In genomic region chr19:17909017-17909732, GRCh38 we compare ENCODE assay signal across 1 cellular context.
TF ChIP-seq lines count a peak whose summit lies in the region.

No MANE protein-coding gene starts in this region.

TF ChIP-seq in HepG2, 621 proteins besides CTCF, POLR2A, EP300 and RAD21:
- TF ChIP-seq CC2D1A (CRISPR knock-in tag; IDR thresholded peaks at IDR 0.05) (no peak), CBX1 (IDR thresholded peaks at IDR 0.05; ENCODE audit: low read depth) (no peak), HDAC1 (CRISPR knock-in tag; IDR thresholded peaks at IDR 0.05) (no peak), ZNF329 (CRISPR knock-in tag; IDR thresholded peaks at IDR 0.05; ENCODE audit: low read depth) (peak; percentile 84)
